In the genomic region with DNA sequence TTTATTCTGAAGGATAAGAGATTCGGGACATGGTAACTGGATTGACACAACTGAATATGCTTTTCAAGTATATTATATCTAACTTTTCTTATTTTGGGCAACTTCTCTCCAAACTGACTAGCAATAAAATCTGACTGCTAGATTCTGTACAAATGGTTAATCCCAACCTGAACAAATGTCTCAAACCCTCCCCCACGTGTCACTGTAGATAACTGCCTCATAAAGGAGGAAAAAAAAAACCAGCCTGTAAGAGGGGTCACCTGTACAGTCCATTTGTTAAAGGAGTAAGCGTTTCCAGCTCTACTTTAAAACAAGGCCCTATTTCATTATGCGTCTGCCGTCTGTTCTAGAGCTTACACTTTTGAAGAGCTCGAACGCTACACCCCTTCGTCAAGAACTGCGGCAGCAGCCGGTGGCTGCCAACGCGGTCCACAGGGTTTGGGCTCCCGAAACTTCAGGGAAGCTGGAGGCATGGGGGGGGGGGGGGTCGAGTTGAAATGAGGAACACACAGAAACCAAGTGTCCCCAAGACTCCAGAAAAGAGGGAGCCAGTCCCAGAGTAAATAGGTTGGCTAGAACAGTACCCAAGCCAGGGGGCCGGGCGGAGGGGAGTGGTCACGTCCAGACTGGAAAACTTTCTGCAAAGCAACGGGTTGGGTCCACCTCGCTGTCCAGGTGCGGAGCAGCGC, we compare ENCODE assay signal across 8 cellular contexts. TPM values are rescaled to one million over a fixed set of nuclear protein-coding genes. Genes with fewer than 3 reads are reported as not detected.
DNase-seq lines count a peak whose midpoint lies in the region; ATAC-seq and TF ChIP-seq lines count a peak whose summit lies in the region.

No MANE protein-coding gene starts in this region.

- H3K27me3 ChIP-seq in GM06990 (replicated peaks; ENCODE audit: control insufficient read depth, insufficient read depth, low read length) (no peaks in the 10 kb centered on the region), neuronal stem cell (ENCODE audit: control insufficient read depth in 3 of 3, insufficient read depth in 3 of 3, low read depth in 1 of 3, low read length in 3 of 3) (no peaks in the 10 kb centered on the region)

- H4K91ac ChIP-seq in neuronal stem cell (ENCODE audit: low read depth, low read length, poor library complexity): no peak overlapping the region

- no peaks in the 10 kb centered on the region for H3K79me1 ChIP-seq in neuronal stem cell (ENCODE audit: low read depth, low read length)

- peak overlapping the region; percentile 86 for H3K9ac ChIP-seq in neuronal stem cell (ENCODE audit: low read depth, low read length, poor library complexity)

- no peak overlapping the region for H2BK15ac ChIP-seq in neuronal stem cell (ENCODE audit: low read length)

- no peaks in the 10 kb centered on the region for H3K36me3 Mint-ChIP-seq in T-helper 17 cell (ENCODE audit: low read depth)

- no peak overlapping the region for H4K8ac ChIP-seq in neuronal stem cell (ENCODE audit: low read depth, low read length)

- H3K4me3 Mint-ChIP-seq in T-helper 17 cell: peak overlapping the region; percentile 89

- H3K4me3 ChIP-seq in GM06990 (replicated peaks; ENCODE audit: low read depth, low read length) (peak overlapping the region; percentile 99), fibroblast of pulmonary artery (replicated peaks; ENCODE audit: low read depth, low read length) (peak overlapping the region; percentile 92), neuronal stem cell (ENCODE audit: low read length in 2 of 2) (peak overlapping the region; percentile 70 to 96)

- peak overlapping the region; percentile 10 for H2BK120ac ChIP-seq in neuronal stem cell (ENCODE audit: low read depth, low read length)

- ATAC-seq in GM21526 (IDR thresholded peaks at IDR 0.05; ENCODE audit: low FRiP score, unreplicated experiment) (peak; percentile 47), T-helper 17 cell (peak; percentile 47)

- H3K14ac ChIP-seq in neuronal stem cell (ENCODE audit: low read length): no peak overlapping the region

- no peaks in the 10 kb centered on the region for H3K9me3 ChIP-seq in T-helper 17 cell (ENCODE audit: control insufficient read depth, low read length, poor library complexity, severe bottlenecking)
- no peaks in the 10 kb centered on the region for H3K9me3 ChIP-seq in neuronal stem cell (replicated peaks in 1 of 2; ENCODE audit: control insufficient read depth in 2 of 2, insufficient read depth in 1 of 2, low read depth in 1 of 2, low read length in 2 of 2)

- H3K27ac Mint-ChIP-seq in T-helper 17 cell: peak overlapping the region; percentile 93

- no peak for TF ChIP-seq CTCF in GM06990 (IDR thresholded peaks at IDR 0.05; ENCODE audit: insufficient read depth, low read length, poor library complexity, severe bottlenecking)
- no peak for TF ChIP-seq CTCF in fibroblast of pulmonary artery (IDR thresholded peaks at IDR 0.05; ENCODE audit: low read length, missing control alignments)

- peak overlapping the region; percentile 96 for H3K23ac ChIP-seq in neuronal stem cell (ENCODE audit: low read depth, low read length, poor library complexity)

- DNase-seq in GM06990 (ENCODE audit: extremely low read depth, insufficient read length): no peak
- DNase-seq in HPDE6-E6E7 (ENCODE audit: extremely low spot score): peak; percentile 31
- no peak for DNase-seq in T-helper 17 cell
- DNase-seq in fibroblast of pulmonary artery (ENCODE audit: low read depth): no peak
- no peak for DNase-seq in neuronal stem cell (ENCODE audit: low spot score)
- no peak for DNase-seq in SKM-1 treated with dmso at 0.1 percent for 144 hours (lab: John Stamatoyannopoulos, UW; ENCODE audit: unreplicated experiment)
- DNase-seq in activated CD8-positive, alpha-beta memory T cell treated with anti-CD3 and anti-CD28 coated beads, Interleukin-2, amount 50 U/mL, for 48 hours: no peak

- H2AFZ ChIP-seq in neuronal stem cell (ENCODE audit: low read length): peak overlapping the region; percentile 93

- peak overlapping the region; percentile 47 for H3K4me2 ChIP-seq in neuronal stem cell (ENCODE audit: insufficient read depth, low read length, poor library complexity, severe bottlenecking)

- H3K36me3 ChIP-seq in GM06990 (ENCODE audit: control insufficient read depth, insufficient read depth, low read length) (no peaks in the 10 kb centered on the region), neuronal stem cell (replicated peaks in 1 of 2; ENCODE audit: control insufficient read depth in 2 of 2, insufficient read depth in 2 of 2, low read length in 2 of 2) (peaks cover 0 to 18% of the 10 kb centered on the region in 2 donors)

- H2AK5ac ChIP-seq in neuronal stem cell (ENCODE audit: low read depth, low read length): no peak overlapping the region

- H3K4me1 Mint-ChIP-seq in T-helper 17 cell: peaks cover 55% of the 10 kb centered on the region

- H3K18ac ChIP-seq in neuronal stem cell (ENCODE audit: low read length): peak overlapping the region; percentile 74

- peaks cover 0 to 3% of the 10 kb centered on the region in 2 donors for H3K4me1 ChIP-seq in neuronal stem cell (ENCODE audit: control insufficient read depth in 2 of 2, insufficient read depth in 1 of 2, low read depth in 1 of 2, low read length in 2 of 2)

- H2BK12ac ChIP-seq in neuronal stem cell (ENCODE audit: low read length): no peak overlapping the region

- H3K27ac ChIP-seq in neuronal stem cell (replicated peaks; ENCODE audit: low read length): no peak overlapping the region

- H2BK5ac ChIP-seq in neuronal stem cell (ENCODE audit: low read length): peak overlapping the region; percentile 27

- no peak overlapping the region for H3K4ac ChIP-seq in neuronal stem cell (ENCODE audit: low read length)

- WGBS in neuronal stem cell (ENCODE audit: extremely low coverage in 2 of 2, insufficient read length in 2 of 2, insufficient replicate concordance in 1 of 2), 2 donors: no CpG with 5 or more reads among the region's 21 CpGs

- H3K27me3 Mint-ChIP-seq in T-helper 17 cell: no peaks in the 10 kb centered on the region

RNA-seq across cellular contexts. Expression of a gene that starts 0.5 kb away (rescaled TPM):
- 10 to 100 TPM; 54.8 to 87.4 TPM for total RNA-seq in T-helper 17 cell
- 16.0 TPM for polyA plus RNA-seq in neuronal stem cell (2013, experiment 1 of 2)
- 15.2 TPM for polyA plus RNA-seq in neuronal stem cell (2013, experiment 2 of 2)

RNA-seq across cellular contexts. Expression of a gene that starts 0.6 kb away (rescaled TPM):
- total RNA-seq in T-helper 17 cell: 10 to 100 TPM; 11.0 to 11.3 TPM
- polyA plus RNA-seq in neuronal stem cell (2013, experiment 1 of 2): 9.9 TPM
- 10.1 TPM for polyA plus RNA-seq in neuronal stem cell (2013, experiment 2 of 2)

RNA-seq across cellular contexts. Expression of a gene that starts 16.8 kb away (rescaled TPM):
- 10 to 100 TPM; 13.6 to 16.5 TPM for total RNA-seq in T-helper 17 cell
- polyA plus RNA-seq in neuronal stem cell (2013, experiment 1 of 2): 21.3 TPM
- 20.5 TPM for polyA plus RNA-seq in neuronal stem cell (2013, experiment 2 of 2)
